ENCODE assay signal across 16 cellular contexts in the genomic region with DNA sequence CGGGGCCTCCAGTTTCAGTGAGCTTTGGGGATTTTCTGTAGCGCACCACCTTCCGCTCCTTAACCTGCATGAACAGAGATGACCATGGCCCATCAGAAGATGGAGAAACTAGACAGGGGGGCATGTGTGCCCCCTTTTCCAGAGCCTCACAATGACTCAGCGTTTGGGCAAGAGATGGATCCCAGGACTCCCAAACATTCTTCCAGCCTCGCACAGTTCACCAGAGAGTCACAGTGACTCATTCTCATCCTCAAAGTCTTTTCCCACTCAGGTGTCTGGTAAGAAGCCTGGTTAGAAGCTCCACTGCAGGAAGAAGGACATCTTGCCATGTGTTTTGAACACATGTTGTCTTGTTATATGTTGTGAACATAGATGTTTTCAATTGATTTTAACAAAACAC.
DNase-seq lines count a peak whose midpoint lies in the region; TF ChIP-seq lines count a peak whose summit lies in the region.
"Had no signal": no experiment of that assay in that cellular context is flagged by ENCODE, and none has a peak within 500 bp of the region (broad histone marks: within the 10 kb centered on the region; RNA-seq: fewer than 3 reads in every experiment).

No MANE protein-coding gene starts in this region.

- DNase-seq in MCF 10A (ENCODE audit: unreplicated experiment) (peak; percentile 45), breast epithelium (ENCODE audit: low spot score in 2 of 2) (no peak), SW480 (ENCODE audit: low spot score) (peak; percentile 6), hepatic stellate cell (ENCODE audit: low spot score) (peak; percentile 35), vagina (ENCODE audit: extremely low spot score in 2 of 2) (peak; percentile 49 to 81), T-helper 9 cell (no peak), NCI-H187 treated with DMSO at 0.1 percent for 48 hours (lab: John Stamatoyannopoulos, UW) (no peak)
- DNase-seq in activated naive CD4-positive, alpha-beta T cell (lab: John Stamatoyannopoulos, UW), result no peak
- DNase-seq: activated naive CD4-positive, alpha-beta T cell treated with anti-CD3 and anti-CD28 coated beads, Interleukin-2, amount 10 ng/mL, durations not matched to agents 7 days and 5 days; cerebellar nuclear complex; lower lobe of right lung; NCI-H1048; spleen had no signal

- peaks cover 0 to 5% of the 10 kb centered on the region in 2 donors for H3K27me3 ChIP-seq in breast epithelium
- H3K27me3 ChIP-seq in vagina, result no peaks in the 10 kb centered on the region

- peaks cover 0 to 5% of the 10 kb centered on the region in 2 donors for H3K4me1 ChIP-seq in breast epithelium
- H3K4me1 ChIP-seq in vagina, result peaks cover 27% of the 10 kb centered on the region
- H3K4me1 ChIP-seq: spleen had no signal

- BruUV-seq in MCF 10A (replicated peaks; lab: Mats Ljungman, UMichigan), result no TSS peak

- POLR2A ChIA-PET in MCF 10A (lab: Yijun Ruan, JAX), result no interaction called here

- no peak overlapping the region for H3K27ac Mint-ChIP-seq in MCF 10A (ENCODE audit: low read depth, unreplicated experiment)
- H3K27ac Mint-ChIP-seq: activated naive CD4-positive, alpha-beta T cell treated with anti-CD3 and anti-CD28 coated beads, Interleukin-2, amount 10 ng/mL, durations not matched to agents 7 days and 5 days had no signal

- H3K4me1 Mint-ChIP-seq in MCF 10A (ENCODE audit: insufficient read depth, unreplicated experiment), result peaks cover 17% of the 10 kb centered on the region
- H3K4me1 Mint-ChIP-seq: activated naive CD4-positive, alpha-beta T cell treated with anti-CD3 and anti-CD28 coated beads, Interleukin-2, amount 10 ng/mL, durations not matched to agents 7 days and 5 days had no signal

- TF ChIP-seq CTCF in MCF 10A (IDR thresholded peaks at IDR 0.05; ENCODE audit: unreplicated experiment) (no peak), breast epithelium (IDR thresholded peaks at IDR 0.05) (no peak), vagina (IDR thresholded peaks at IDR 0.05) (no peak)

- H3K9me3 ChIP-seq in breast epithelium, result no peaks in the 10 kb centered on the region
- no peaks in the 10 kb centered on the region for H3K9me3 ChIP-seq in vagina
- H3K9me3 ChIP-seq: lower lobe of right lung, neutrophil, spleen had no signal

- CTCF ChIA-PET in MCF 10A (lab: Yijun Ruan, JAX), result interaction anchor here (1.1 to 1.8 kb wide), 2 partner anchors 200 to 728 kb away, joined by 4 to 9 read pairs; no protein-coding TSS in a partner anchor

- H3K36me3 ChIP-seq in breast epithelium, result no peaks in the 10 kb centered on the region
- no peaks in the 10 kb centered on the region for H3K36me3 ChIP-seq in vagina
- H3K36me3 ChIP-seq: lower lobe of right lung, neutrophil, spleen had no signal

- no peak overlapping the region for H3K27ac ChIP-seq in breast epithelium
- no peak overlapping the region for H3K27ac ChIP-seq in vagina
- H3K27ac ChIP-seq: epithelial cell of prostate, lower lobe of right lung, neutrophil, spleen, VCaP had no signal

- peaks cover 12% of the 10 kb centered on the region for H3K27me3 Mint-ChIP-seq in MCF 10A (ENCODE audit: insufficient read depth, unreplicated experiment)

- intact Hi-C loops in MCF 10A (cut with micrococcal nuclease), result no loop called here
- intact Hi-C loops in breast epithelium (cut with DNase I; ENCODE audit: low total_unique reads), result no loop called here
- intact Hi-C loops in vagina (cut with DNase I), result no loop called here

- H3K4me3 ChIP-seq in breast epithelium (no peak overlapping the region), vagina (no peak overlapping the region)
- H3K4me3 ChIP-seq: lower lobe of right lung, spleen had no signal

- TF ChIP-seq POLR2A in breast epithelium (IDR thresholded peaks at IDR 0.05) (no peak), vagina (IDR thresholded peaks at IDR 0.05) (no peak)

- H3K9me3 Mint-ChIP-seq in MCF 10A (ENCODE audit: unreplicated experiment), result no peaks in the 10 kb centered on the region
- H3K9me3 Mint-ChIP-seq: activated naive CD4-positive, alpha-beta T cell treated with anti-CD3 and anti-CD28 coated beads, Interleukin-2, amount 10 ng/mL, durations not matched to agents 7 days and 5 days had no signal

- peaks cover 6% of the 10 kb centered on the region for H3K36me3 Mint-ChIP-seq in MCF 10A (ENCODE audit: insufficient read depth, unreplicated experiment)
- H3K36me3 Mint-ChIP-seq: activated naive CD4-positive, alpha-beta T cell treated with anti-CD3 and anti-CD28 coated beads, Interleukin-2, amount 10 ng/mL, durations not matched to agents 7 days and 5 days had no signal

- no peak overlapping the region for H3K4me3 Mint-ChIP-seq in MCF 10A (ENCODE audit: unreplicated experiment)
- H3K4me3 Mint-ChIP-seq: activated naive CD4-positive, alpha-beta T cell treated with anti-CD3 and anti-CD28 coated beads, Interleukin-2, amount 10 ng/mL, durations not matched to agents 7 days and 5 days had no signal

Comparison
In these comparisons a context has a peak if more than half of its experiments do, and no peak if none do; other contexts are left out.
1. DNase-seq: peak in MCF 10A (single experiment), SW480 (single experiment), hepatic stellate cell (single experiment) and vagina (2 of 2); none in breast epithelium (0 of 2), activated naive CD4-positive, alpha-beta T cell (0 of 4), T-helper 9 cell (single experiment) and NCI-H187 treated with DMSO at 0.1 percent for 48 hours (single experiment).